In genomic region chr18:33578371-33579146, GRCh38 we compare ENCODE assay signal across 8 cellular contexts. TPM values are rescaled to one million over a fixed set of nuclear protein-coding genes. Genes with fewer than 3 reads are reported as not detected.
DNase-seq lines count a peak whose midpoint lies in the region; ATAC-seq and TF ChIP-seq lines count a peak whose summit lies in the region.

No MANE protein-coding gene starts in this region.

- peaks cover 13 to 26% (median 21%) of the 10 kb centered on the region in 11 experiments for H3K27me3 ChIP-seq in BLaER1 treated with 17β-estradiol and CSF1 and Interleukin-3, amounts not matched to agents 10 nM and 100 nM
- H3K27me3 ChIP-seq in ectodermal cell (ENCODE audit: control insufficient read depth, insufficient read depth, low read length, poor library complexity, severe bottlenecking) (peaks cover 27% of the 10 kb centered on the region), mesenchymal stem cell (ENCODE audit: control insufficient read depth in 1 of 2, insufficient read depth in 1 of 2, low read length in 2 of 2) (peaks cover 0 to 28% of the 10 kb centered on the region in 2 experiments), upper lobe of left lung (peaks cover 0 to 10% (median under 1%) of the 10 kb centered on the region in 4 donors)

- H3K23ac ChIP-seq in mesenchymal stem cell (ENCODE audit: low read length in 2 of 2): peak overlapping the region in 1 of 2 experiments; percentile 3

- ATAC-seq in upper lobe of left lung (ENCODE audit: low FRiP score in 2 of 2) (peak; percentile 37 to 50), GM19395 (IDR thresholded peaks at IDR 0.05; ENCODE audit: unreplicated experiment) (no peak), HG03442 (IDR thresholded peaks at IDR 0.05; ENCODE audit: unreplicated experiment) (no peak)

- peak; percentile 66 for DNase-seq in NCI-H1092 (lab: John Stamatoyannopoulos, UW)
- peak; percentile 41 for DNase-seq in mesenchymal stem cell
- DNase-seq in upper lobe of left lung: peak in 1 of 2 donors; percentile 84
- DNase-seq in glomerular visceral epithelial cell (ENCODE audit: extremely low spot score): no peak

- no peak for TF ChIP-seq POLR2A in upper lobe of left lung (IDR thresholded peaks at IDR 0.05)

- 1% methylated on average over 75 to 79 of the region's 103 CpGs for WGBS in ectodermal cell, 2 experiments
- under 1% methylated on average over 51 of the region's 103 CpGs for WGBS in mesenchymal stem cell
- WGBS in upper lobe of left lung, 2 donors: 0 to 1% methylated on average over 16 to 55 of the region's 103 CpGs

- no peaks in the 10 kb centered on the region for H3K36me3 ChIP-seq in BLaER1 treated with 17β-estradiol and CSF1 and Interleukin-3, amounts not matched to agents 10 nM and 100 nM
- H3K36me3 ChIP-seq in ectodermal cell (ENCODE audit: control insufficient read depth, insufficient read depth, low read length) (no peaks in the 10 kb centered on the region), mesenchymal stem cell (ENCODE audit: control insufficient read depth in 1 of 2, insufficient read depth in 2 of 2, low read depth in 1 of 2, low read length in 2 of 2) (no peaks in the 10 kb centered on the region), upper lobe of left lung (no peaks in the 10 kb centered on the region)

- H4K20me1 ChIP-seq in BLaER1 treated with 17β-estradiol and CSF1 and Interleukin-3, amounts not matched to agents 10 nM and 100 nM: no peaks in the 10 kb centered on the region

- TF ChIP-seq EP300 in upper lobe of left lung (IDR thresholded peaks at IDR 0.05): no peak

- H2BK5ac ChIP-seq in mesenchymal stem cell (ENCODE audit: low read depth, low read length, poor library complexity, severe bottlenecking): no peak overlapping the region

- peak overlapping the region; percentile 79 for H2BK120ac ChIP-seq in mesenchymal stem cell (ENCODE audit: low read depth, low read length)

- TF ChIP-seq CTCF in upper lobe of left lung (IDR thresholded peaks at IDR 0.05): no peak

- H2BK12ac ChIP-seq in mesenchymal stem cell (ENCODE audit: low read length in 2 of 2): peak overlapping the region in 1 of 2 experiments; percentile 72

- H3K27ac ChIP-seq in BLaER1 treated with 17β-estradiol and CSF1 and Interleukin-3, amounts not matched to agents 10 nM and 100 nM: peak overlapping the region in 4 of 11 experiments; percentile 30 to 56 (median 37); a peak in 5 of 22 replicates
- H3K27ac ChIP-seq in ectodermal cell (ENCODE audit: insufficient read depth, low read depth, low read length, poor library complexity, severe bottlenecking) (peak overlapping the region; percentile 92), mesenchymal stem cell (ENCODE audit: low read length, poor library complexity, severe bottlenecking) (no peak overlapping the region), upper lobe of left lung (peak overlapping the region; percentile 57 to 77 (median 70))

- H3K9ac ChIP-seq in BLaER1 treated with 17β-estradiol and CSF1 and Interleukin-3, amounts not matched to agents 10 nM and 100 nM: peak overlapping the region; percentile 29 to 77 (median 63); a peak in 19 of 22 replicates
- H3K9ac ChIP-seq in mesenchymal stem cell (ENCODE audit: low read length): peak overlapping the region; percentile 63

- H3K18ac ChIP-seq in mesenchymal stem cell (ENCODE audit: low read depth in 1 of 2, low read length in 2 of 2): peak overlapping the region; percentile 90 to 92

- H4K8ac ChIP-seq in mesenchymal stem cell (ENCODE audit: low read length): peak overlapping the region; percentile 87

- H3K14ac ChIP-seq in mesenchymal stem cell (ENCODE audit: low read length in 2 of 2): peak overlapping the region in 1 of 2 experiments; percentile 48

- H3K4ac ChIP-seq in mesenchymal stem cell (ENCODE audit: low read depth in 1 of 2, low read length in 2 of 2): peak overlapping the region; percentile 24 to 58

- peaks cover 0 to 9% (median 5%) of the 10 kb centered on the region in 11 experiments; a peak in 10 of 22 replicates for H3K9me3 ChIP-seq in BLaER1 treated with 17β-estradiol and CSF1 and Interleukin-3, amounts not matched to agents 10 nM and 100 nM (replicated peaks in 1 of 11)
- H3K9me3 ChIP-seq in ectodermal cell (ENCODE audit: control insufficient read depth, low read length) (no peaks in the 10 kb centered on the region), mesenchymal stem cell (ENCODE audit: control insufficient read depth, low read length) (no peaks in the 10 kb centered on the region), upper lobe of left lung (no peaks in the 10 kb centered on the region)

- H2AK5ac ChIP-seq in mesenchymal stem cell (ENCODE audit: low read length, severe bottlenecking): no peak overlapping the region

- H2AFZ ChIP-seq in mesenchymal stem cell (ENCODE audit: low read depth, low read length): peak overlapping the region; percentile 85

- peak overlapping the region; percentile 60 to 77 (median 69) for H3K4me3 ChIP-seq in BLaER1 treated with 17β-estradiol and CSF1 and Interleukin-3, amounts not matched to agents 10 nM and 100 nM
- H3K4me3 ChIP-seq in ectodermal cell (ENCODE audit: insufficient read depth, low read depth, low read length): peak overlapping the region; percentile 68
- H3K4me3 ChIP-seq in mesenchymal stem cell (ENCODE audit: insufficient read depth in 1 of 2, low read depth in 1 of 2, low read length in 2 of 2): peak overlapping the region; percentile 76 to 96
- peak overlapping the region; percentile 22 to 55 (median 50) for H3K4me3 ChIP-seq in upper lobe of left lung

- H4K91ac ChIP-seq in mesenchymal stem cell (ENCODE audit: low read length): peak overlapping the region; percentile 75

- no peak overlapping the region for H2BK15ac ChIP-seq in mesenchymal stem cell (ENCODE audit: low read depth, poor library complexity, severe bottlenecking)

- H3K79me1 ChIP-seq in mesenchymal stem cell (replicated peaks; ENCODE audit: low read length, poor library complexity, severe bottlenecking): peaks cover 1% of the 10 kb centered on the region

- H3K4me2 ChIP-seq in BLaER1 treated with 17β-estradiol and CSF1 and Interleukin-3, amounts not matched to agents 10 nM and 100 nM: peak overlapping the region; percentile 61 to 85 (median 77)
- peak overlapping the region; percentile 70 for H3K4me2 ChIP-seq in mesenchymal stem cell (ENCODE audit: low read length, poor library complexity, severe bottlenecking)

- peaks cover 9 to 31% (median 14%) of the 10 kb centered on the region in 10 experiments; a peak in 19 of 20 replicates for H3K4me1 ChIP-seq in BLaER1 treated with 17β-estradiol and CSF1 and Interleukin-3, amounts not matched to agents 10 nM and 100 nM
- H3K4me1 ChIP-seq in ectodermal cell (ENCODE audit: control insufficient read depth, insufficient read depth, low read length) (peaks cover 15% of the 10 kb centered on the region), mesenchymal stem cell (ENCODE audit: control insufficient read depth, insufficient read depth, low read depth, low read length) (peaks cover 5% of the 10 kb centered on the region), upper lobe of left lung (peaks cover 0 to 14% (median 3%) of the 10 kb centered on the region in 4 donors)

RNA-seq across cellular contexts. Expression of gene ASXL3, which starts 0.5 kb away (rescaled TPM):
- polyA plus RNA-seq in ectodermal cell (2013, experiment 1 of 4): 6.2 TPM
- polyA plus RNA-seq in ectodermal cell (2013, experiment 2 of 4): 5.5 TPM
- 6.5 TPM for polyA plus RNA-seq in ectodermal cell (2013, experiment 3 of 4)
- 7.3 TPM for polyA plus RNA-seq in ectodermal cell (2013, experiment 4 of 4)
- polyA plus RNA-seq in mesenchymal stem cell (2013, experiment 1 of 2): 0.68 TPM
- polyA plus RNA-seq in mesenchymal stem cell (2013, experiment 2 of 2): 0.63 TPM
- total RNA-seq in upper lobe of left lung: 1 to 10 TPM in 3 of 6 donors, under 1 TPM in 3; 0.46 to 2.2 (median 0.98) TPM

Comparison
In these comparisons a context has a peak if more than half of its experiments do, and no peak if none do; other contexts are left out.
1. ATAC-seq: peak in upper lobe of left lung (2 of 2); none in GM19395 (single experiment) and HG03442 (single experiment).
2. Peak in every context shown above with its lines, with median percentiles within 50 percentile points of each other: H3K4me3 ChIP-seq.